ENCODE assay signal across 22 cellular contexts in the genomic region with DNA sequence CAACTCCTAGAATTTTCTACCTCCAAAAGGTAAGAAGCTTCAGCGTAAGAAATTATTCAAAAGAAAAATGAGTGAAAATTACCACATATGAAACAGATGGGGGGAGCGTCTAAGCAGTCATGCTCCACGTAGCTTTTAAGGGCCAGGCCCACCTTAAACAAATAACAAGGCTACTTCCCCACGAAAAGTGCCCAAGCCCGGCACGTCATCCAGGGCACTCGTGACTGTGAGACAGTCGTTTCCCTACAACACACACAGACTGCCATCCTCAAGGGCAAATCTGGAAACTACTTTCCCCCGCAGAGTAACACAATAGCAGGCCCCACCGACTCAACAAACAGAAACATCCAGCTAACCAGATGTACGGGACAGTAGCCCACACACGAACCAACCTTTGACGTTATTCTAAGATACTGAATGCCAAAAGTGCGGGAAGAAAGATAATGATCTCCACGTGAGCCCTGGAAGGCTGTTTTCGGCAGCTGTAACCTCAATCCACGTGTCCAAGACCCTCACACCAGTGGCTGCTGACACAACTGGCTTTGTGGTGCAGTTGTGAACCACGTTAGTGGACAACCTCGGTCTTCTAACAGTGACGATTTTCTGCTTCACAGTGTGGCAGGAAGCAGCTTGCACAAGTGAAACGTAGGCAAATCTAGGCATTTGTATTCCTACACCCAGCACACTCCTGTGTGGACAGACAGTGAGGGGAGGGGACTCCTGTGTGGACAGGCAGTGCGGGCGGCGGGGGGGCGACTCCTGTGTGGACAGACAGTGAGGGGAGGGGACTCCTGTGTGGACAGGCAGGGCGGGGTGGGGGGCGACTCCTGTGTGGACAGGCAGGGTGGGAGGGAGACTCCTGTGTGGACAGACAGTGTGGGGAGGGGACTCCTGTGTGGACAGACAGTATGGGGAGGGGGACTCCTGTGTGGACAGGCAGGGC.
A peak's percentile ranks its signal among the peaks of the same experiment; 100 is the strongest.
DNase-seq lines count a peak whose midpoint lies in the region; ATAC-seq and TF ChIP-seq lines count a peak whose summit lies in the region.
"Had no signal": no experiment of that assay in that cellular context is flagged by ENCODE, and none has a peak within 500 bp of the region (broad histone marks: within the 10 kb centered on the region; RNA-seq: fewer than 3 reads in every experiment).

No MANE protein-coding gene starts in this region.

- peaks cover 4% of the 10 kb centered on the region for H4K20me1 ChIP-seq in osteoblast (ENCODE audit: insufficient read depth, low read length)

- no peaks in the 10 kb centered on the region for H3K27me3 ChIP-seq in heart left ventricle
- no peaks in the 10 kb centered on the region for H3K27me3 ChIP-seq in osteoblast (ENCODE audit: insufficient read depth, low read length)
- H3K27me3 ChIP-seq: SJSA1 had no signal

- H3K79me2 ChIP-seq in osteoblast (ENCODE audit: insufficient read depth, low read length) = no peaks in the 10 kb centered on the region

- H3K4me1 ChIP-seq in heart left ventricle (peaks cover 0 to 5% (median 0%) of the 10 kb centered on the region in 12 donors), osteoblast (ENCODE audit: insufficient read depth, low read length) (no peaks in the 10 kb centered on the region)
- H3K4me1 ChIP-seq: SJSA1 had no signal

- peak; percentile 18 for ATAC-seq in stimulated activated naive CD8-positive, alpha-beta T cell treated with anti-CD3 and anti-CD28 coated beads, Interleukin-15, amount 100 ng/mL, for 72 hours
- no peak for ATAC-seq in stimulated activated naive CD8-positive, alpha-beta T cell treated with anti-CD3 and anti-CD28 coated beads, Interleukin-15, Interleukin-2, amounts not matched to agents 100 U/mL and 50 U/mL, for 24 hours
- peak in 3 of 4 donors; percentile 19 to 52 (median 43) for ATAC-seq in heart left ventricle
- ATAC-seq in GM18520 (IDR thresholded peaks at IDR 0.05; ENCODE audit: unreplicated experiment) = no peak
- ATAC-seq: activated CD4-positive, alpha-beta T cell treated with anti-CD3 and anti-CD28 coated beads for 36 hours; activated naive CD4-positive, alpha-beta T cell treated with anti-CD3 and anti-CD28 coated beads, Interleukin-2, amount 50 U/mL, for 72 hours; activated T-helper 17 cell treated with anti-CD3 and anti-CD28 coated beads, Interleukin-2, amount 50 U/mL, for 72 hours; naive thymus-derived CD8-positive, alpha-beta T cell; Panc1 had no signal

- intact Hi-C loops in heart left ventricle (cut with DNase I) = loop anchor here in 1 of 10 donors (1.0 kb wide), 1 partner anchor 33 kb away; no protein-coding TSS in a partner anchor
- intact Hi-C loops in activated T-helper 1 cell treated with anti-CD3 and anti-CD28 coated beads, Interleukin-12 subunit alpha, Interleukin-12 subunit beta, Interleukin-2, Interleukin-4 antibody, amounts not matched to agents 30 ng/mL and 10 ng/mL and 1 ng/mL, durations not matched to agents 14 hours and 24 hours and 36 hours (cut with micrococcal nuclease) = no loop called here

- no peaks in the 10 kb centered on the region for H3K27me3 Mint-ChIP-seq in stimulated activated naive CD8-positive, alpha-beta T cell treated with anti-CD3 and anti-CD28 coated beads, Interleukin-15, amount 100 ng/mL, for 72 hours
- H3K27me3 Mint-ChIP-seq in mesothelial cell of epicardium (ENCODE audit: low read depth) = no peaks in the 10 kb centered on the region
- no peaks in the 10 kb centered on the region for H3K27me3 Mint-ChIP-seq in activated T-helper 1 cell treated with anti-CD3 and anti-CD28 coated beads, Interleukin-12 subunit alpha, Interleukin-12 subunit beta, Interleukin-2, Interleukin-4 antibody, amounts not matched to agents 30 ng/mL and 10 ng/mL and 1 ng/mL, durations not matched to agents 14 hours and 24 hours and 36 hours (ENCODE audit: insufficient read depth)
- H3K27me3 Mint-ChIP-seq: activated CD4-positive, alpha-beta T cell treated with anti-CD3 and anti-CD28 coated beads for 36 hours; activated T-helper 17 cell treated with anti-CD3 and anti-CD28 coated beads, Interleukin-2, amount 50 U/mL, for 72 hours; progenitor cell of endocrine pancreas had no signal

- TF ChIP-seq POLR2A in heart left ventricle (IDR thresholded peaks at IDR 0.05) = no peak

- H3K27ac Mint-ChIP-seq in stimulated activated naive CD8-positive, alpha-beta T cell treated with anti-CD3 and anti-CD28 coated beads, Interleukin-15, amount 100 ng/mL, for 72 hours = no peak overlapping the region
- no peak overlapping the region for H3K27ac Mint-ChIP-seq in mesothelial cell of epicardium
- no peak overlapping the region for H3K27ac Mint-ChIP-seq in activated T-helper 1 cell treated with anti-CD3 and anti-CD28 coated beads, Interleukin-12 subunit alpha, Interleukin-12 subunit beta, Interleukin-2, Interleukin-4 antibody, amounts not matched to agents 30 ng/mL and 10 ng/mL and 1 ng/mL, durations not matched to agents 14 hours and 24 hours and 36 hours
- H3K27ac Mint-ChIP-seq: activated CD4-positive, alpha-beta T cell treated with anti-CD3 and anti-CD28 coated beads for 36 hours; activated T-helper 17 cell treated with anti-CD3 and anti-CD28 coated beads, Interleukin-2, amount 50 U/mL, for 72 hours; progenitor cell of endocrine pancreas had no signal

- peak overlapping the region in 6 of 12 donors; percentile 7 to 72 (median 46) for H3K27ac ChIP-seq in heart left ventricle
- H3K27ac ChIP-seq in osteoblast (ENCODE audit: low read depth, low read length) = no peak overlapping the region
- H3K27ac ChIP-seq: SJSA1 had no signal

- H3K4me1 Mint-ChIP-seq in stimulated activated naive CD8-positive, alpha-beta T cell treated with anti-CD3 and anti-CD28 coated beads, Interleukin-15, amount 100 ng/mL, for 72 hours = peaks cover 7% of the 10 kb centered on the region
- peaks cover 15% of the 10 kb centered on the region for H3K4me1 Mint-ChIP-seq in mesothelial cell of epicardium
- H3K4me1 Mint-ChIP-seq in activated T-helper 1 cell treated with anti-CD3 and anti-CD28 coated beads, Interleukin-12 subunit alpha, Interleukin-12 subunit beta, Interleukin-2, Interleukin-4 antibody, amounts not matched to agents 30 ng/mL and 10 ng/mL and 1 ng/mL, durations not matched to agents 14 hours and 24 hours and 36 hours (ENCODE audit: low read depth) = peaks cover 4% of the 10 kb centered on the region
- H3K4me1 Mint-ChIP-seq: H9 had no signal

- no peaks in the 10 kb centered on the region for H3K9me3 ChIP-seq in heart left ventricle
- H3K9me3 ChIP-seq in osteoblast (ENCODE audit: low read depth, low read length) = no peaks in the 10 kb centered on the region
- H3K9me3 ChIP-seq: SJSA1 had no signal

- H3K4me3 ChIP-seq in heart left ventricle (peak overlapping the region in 3 of 12 donors; percentile 6 to 26 (median 12)), osteoblast (ENCODE audit: insufficient read depth, low read length) (no peak overlapping the region)
- H3K4me3 ChIP-seq: SJSA1 had no signal

- WGBS in heart left ventricle, 4 donors = 85 to 93% (median 88%) methylated on average over 24 to 27 of the region's 27 CpGs

- no peak overlapping the region for H3K4me3 Mint-ChIP-seq in stimulated activated naive CD8-positive, alpha-beta T cell treated with anti-CD3 and anti-CD28 coated beads, Interleukin-15, amount 100 ng/mL, for 72 hours
- no peak overlapping the region for H3K4me3 Mint-ChIP-seq in mesothelial cell of epicardium
- H3K4me3 Mint-ChIP-seq in activated T-helper 1 cell treated with anti-CD3 and anti-CD28 coated beads, Interleukin-12 subunit alpha, Interleukin-12 subunit beta, Interleukin-2, Interleukin-4 antibody, amounts not matched to agents 30 ng/mL and 10 ng/mL and 1 ng/mL, durations not matched to agents 14 hours and 24 hours and 36 hours = no peak overlapping the region
- H3K4me3 Mint-ChIP-seq: activated CD4-positive, alpha-beta T cell treated with anti-CD3 and anti-CD28 coated beads for 36 hours; activated T-helper 17 cell treated with anti-CD3 and anti-CD28 coated beads, Interleukin-2, amount 50 U/mL, for 72 hours; H9; naive thymus-derived CD8-positive, alpha-beta T cell had no signal

- H3K4me2 ChIP-seq in osteoblast (ENCODE audit: insufficient read depth, low read length) = no peak overlapping the region

- TF ChIP-seq CTCF in heart left ventricle (IDR thresholded peaks at IDR 0.05) (no peak), osteoblast (IDR thresholded peaks at IDR 0.05; ENCODE audit: extremely low read depth, low read depth, low read length) (no peak), mesothelial cell of epicardium (IDR thresholded peaks at IDR 0.05; ENCODE audit: unreplicated experiment) (no peak)

- peaks cover 0 to under 1% of the 10 kb centered on the region in 2 donors for H3K9me3 Mint-ChIP-seq in stimulated activated naive CD8-positive, alpha-beta T cell treated with anti-CD3 and anti-CD28 coated beads, Interleukin-15, amount 100 ng/mL, for 72 hours
- H3K9me3 Mint-ChIP-seq in mesothelial cell of epicardium = no peaks in the 10 kb centered on the region
- no peaks in the 10 kb centered on the region for H3K9me3 Mint-ChIP-seq in activated T-helper 1 cell treated with anti-CD3 and anti-CD28 coated beads, Interleukin-12 subunit alpha, Interleukin-12 subunit beta, Interleukin-2, Interleukin-4 antibody, amounts not matched to agents 30 ng/mL and 10 ng/mL and 1 ng/mL, durations not matched to agents 14 hours and 24 hours and 36 hours
- H3K9me3 Mint-ChIP-seq: activated naive CD4-positive, alpha-beta T cell treated with anti-CD3 and anti-CD28 coated beads, Interleukin-2, amount 50 U/mL, for 72 hours; activated T-helper 17 cell treated with anti-CD3 and anti-CD28 coated beads, Interleukin-2, amount 50 U/mL, for 72 hours had no signal

- H3K36me3 Mint-ChIP-seq in mesothelial cell of epicardium = peaks cover 34% of the 10 kb centered on the region
- no peaks in the 10 kb centered on the region for H3K36me3 Mint-ChIP-seq in activated T-helper 1 cell treated with anti-CD3 and anti-CD28 coated beads, Interleukin-12 subunit alpha, Interleukin-12 subunit beta, Interleukin-2, Interleukin-4 antibody, amounts not matched to agents 30 ng/mL and 10 ng/mL and 1 ng/mL, durations not matched to agents 14 hours and 24 hours and 36 hours (ENCODE audit: low read depth)

- DNase-seq in stimulated activated naive CD8-positive, alpha-beta T cell treated with anti-CD3 and anti-CD28 coated beads, Interleukin-15, amount 100 ng/mL, for 72 hours = no peak
- no peak for DNase-seq in stimulated activated naive CD8-positive, alpha-beta T cell treated with anti-CD3 and anti-CD28 coated beads, Interleukin-15, Interleukin-2, amounts not matched to agents 100 U/mL and 50 U/mL, for 24 hours
- DNase-seq in heart left ventricle = peak in 1 of 5 donors; percentile 40
- DNase-seq in osteoblast (ENCODE audit: insufficient read length, low spot score, missing footprints) = peak; percentile 82
- DNase-seq in COLO668 (lab: John Stamatoyannopoulos, UW; ENCODE audit: unreplicated experiment) = no peak
- DNase-seq in mesothelial cell of epicardium (ENCODE audit: low spot score in 2 of 2, unreplicated experiment in 2 of 2) = no peak
- DNase-seq in activated T-helper 1 cell treated with anti-CD3 and anti-CD28 coated beads, Interleukin-12 subunit alpha, Interleukin-12 subunit beta, Interleukin-2, Interleukin-4 antibody, amounts not matched to agents 30 ng/mL and 10 ng/mL and 1 ng/mL, durations not matched to agents 14 hours and 24 hours and 36 hours (ENCODE audit: low spot score) = no peak
- DNase-seq: activated CD4-positive, alpha-beta T cell treated with anti-CD3 and anti-CD28 coated beads for 36 hours; H9; IMR-90; left cardiac atrium; naive thymus-derived CD8-positive, alpha-beta T cell; NCI-H2107; NCI-H510A; small intestine; stimulated activated naive CD4-positive, alpha-beta T cell had no signal

- H3K36me3 ChIP-seq in heart left ventricle (peaks cover 0 to 79% (median 63%) of the 10 kb centered on the region in 9 donors), osteoblast (ENCODE audit: insufficient read depth, low read length) (peaks cover 48% of the 10 kb centered on the region)

- H2AFZ ChIP-seq in osteoblast (ENCODE audit: low read length) = no peak overlapping the region

Comparison
In these comparisons a context has a peak if more than half of its experiments do, and no peak if none do; other contexts are left out.
1. ATAC-seq: peak in stimulated activated naive CD8-positive, alpha-beta T cell treated with anti-CD3 and anti-CD28 coated beads, Interleukin-15, amount 100 ng/mL, for 72 hours (single experiment) and heart left ventricle (3 of 4); none in stimulated activated naive CD8-positive, alpha-beta T cell treated with anti-CD3 and anti-CD28 coated beads, Interleukin-15, Interleukin-2, amounts not matched to agents 100 U/mL and 50 U/mL, for 24 hours (single experiment) and GM18520 (single experiment).